9 cellular contexts compared by ENCODE assay signal in the genomic region with DNA sequence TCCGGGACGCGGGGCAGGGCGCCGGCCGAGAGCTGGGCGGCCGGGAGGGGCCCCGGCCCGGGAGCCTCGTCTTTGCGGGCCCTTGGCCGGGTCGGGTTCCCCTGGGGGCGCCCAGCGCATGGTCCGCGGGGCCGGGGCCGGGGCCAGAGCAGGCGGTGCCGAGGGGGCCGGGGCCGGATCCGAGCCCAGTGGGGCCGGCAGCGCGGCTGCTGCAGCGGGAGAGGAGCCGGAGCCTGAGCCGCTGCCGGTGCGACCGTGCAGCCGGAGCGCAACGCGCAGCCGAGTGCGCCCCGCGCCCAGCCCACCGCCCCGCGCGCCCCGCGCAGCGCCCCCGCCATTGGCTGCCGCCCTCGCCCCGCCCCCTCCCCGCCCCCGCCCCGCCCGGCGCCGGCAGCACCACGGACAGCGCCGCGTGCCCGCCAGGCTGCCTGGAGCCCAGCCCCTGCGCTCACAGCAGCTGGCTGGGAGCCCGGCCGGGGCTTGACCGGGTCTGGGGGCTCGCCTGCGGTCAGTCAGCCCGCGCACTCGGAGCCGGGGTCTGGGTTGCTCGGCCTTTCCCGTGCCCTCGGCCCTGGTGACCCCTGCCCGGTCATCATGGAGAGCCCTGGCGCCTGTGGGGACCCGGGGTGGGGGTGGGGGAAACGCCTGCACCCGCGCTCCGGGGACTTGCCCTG. TPM values are rescaled to one million over a fixed set of nuclear protein-coding genes. Genes with fewer than 3 reads are reported as not detected.
A peak's percentile ranks its signal among the peaks of the same experiment; 100 is the strongest.
DNase-seq lines count a peak whose midpoint lies in the region; ATAC-seq and TF ChIP-seq lines count a peak whose summit lies in the region.
"Had no signal": no experiment of that assay in that cellular context is flagged by ENCODE, and none has a peak within 500 bp of the region (broad histone marks: within the 10 kb centered on the region; RNA-seq: fewer than 3 reads in every experiment).

Gene HRH3, minus strand, starts transcription at position 287 of the 674 bp plus-strand sequence. CDS start 308 bp downstream, outside the sequence.

- dilution Hi-C loops in mammary epithelial cell (cut with HindIII; ENCODE audit: low sequenced_read_pairs) = no loop called here

- BruUV-seq in mammary epithelial cell (replicated peaks; lab: Mats Ljungman, UMichigan) = no TSS peak

- H3K4me1 ChIP-seq in CD4-positive, CD25-positive, alpha-beta regulatory T cell (ENCODE audit: control insufficient read depth, insufficient read depth, low read length, poor library complexity, severe bottlenecking) = peaks cover 11% of the 10 kb centered on the region
- peaks cover 7% of the 10 kb centered on the region for H3K4me1 ChIP-seq in mammary epithelial cell (ENCODE audit: insufficient read depth, low read length)

- no peaks in the 10 kb centered on the region for H4K20me1 ChIP-seq in mammary epithelial cell (ENCODE audit: insufficient read depth, low read length)

- H3K4me3 Mint-ChIP-seq in CD4-positive, CD25-positive, alpha-beta regulatory T cell = peak within 1 kb of the TSS in 2 of 4 donors; percentile 39 to 60
- H3K4me3 Mint-ChIP-seq in T-cell = peak within 1 kb of the TSS; percentile 21 to 75 (median 37)

- peaks cover 0 to 2% (median 0%) of the 10 kb centered on the region in 7 donors for H3K9me3 Mint-ChIP-seq in CD4-positive, CD25-positive, alpha-beta regulatory T cell
- H3K9me3 Mint-ChIP-seq in T-cell = no peaks in the 10 kb centered on the region

- no peaks in the 10 kb centered on the region for H3K36me3 Mint-ChIP-seq in CD4-positive, CD25-positive, alpha-beta regulatory T cell
- no peaks in the 10 kb centered on the region for H3K36me3 Mint-ChIP-seq in T-cell

- no peak within 1 kb of the TSS for H3K27ac ChIP-seq in CD4-positive, CD25-positive, alpha-beta regulatory T cell (ENCODE audit: insufficient read depth, low read length, poor library complexity, severe bottlenecking)
- no peak within 1 kb of the TSS for H3K27ac ChIP-seq in mammary epithelial cell (ENCODE audit: insufficient read depth, low read depth, low read length)
- H3K27ac ChIP-seq: epithelial cell of prostate had no signal

- POLR2A ChIA-PET in HEK293T (lab: Yijun Ruan, JAX) = no interaction called here
- POLR2A ChIA-PET in T-cell (lab: Charles Lee) = no interaction called here

- peaks cover 26% of the 10 kb centered on the region for H3K27me3 Mint-ChIP-seq in CD4-positive, CD25-positive, alpha-beta regulatory T cell
- H3K27me3 Mint-ChIP-seq in T-cell = peaks cover 22 to 66% of the 10 kb centered on the region in 2 donors

- no peak within 1 kb of the TSS for H3K4me3 ChIP-seq in CD4-positive, CD25-positive, alpha-beta regulatory T cell (ENCODE audit: low read depth, low read length)
- no peak within 1 kb of the TSS for H3K4me3 ChIP-seq in mammary epithelial cell (replicated peaks in 1 of 3; ENCODE audit: insufficient read depth in 1 of 3, low read depth in 2 of 3, low read length in 3 of 3)

- peak; percentile 32 to 47 for ATAC-seq in CD4-positive, CD25-positive, alpha-beta regulatory T cell (ENCODE audit: low read depth in 2 of 2)
- ATAC-seq in T-cell (replicated peaks in 1 of 4) (peak; percentile 76 to 89 (median 78)), left lobe of liver (peak; percentile 85), GM21529 (IDR thresholded peaks at IDR 0.05; ENCODE audit: unreplicated experiment) (no peak)
- peak; percentile 21 for ATAC-seq in stimulated activated naive CD8-positive, alpha-beta T cell treated with anti-CD3 and anti-CD28 coated beads, Interleukin-15, Interleukin-2, amounts not matched to agents 100 U/mL and 50 U/mL, for 24 hours

- 2% methylated on average over 10 of the region's 84 CpGs for WGBS in mammary epithelial cell (ENCODE audit: low coverage, missing lambda C conversion rate)

- no peak for TF ChIP-seq CTCF in mammary epithelial cell (conservative IDR thresholded peaks at IDR 0.05 in 1 of 2, IDR thresholded peaks at IDR 0.05 in 1 of 2; ENCODE audit: extremely low read depth in 1 of 2, insufficient read depth in 1 of 2, low read depth in 1 of 2, low read length in 2 of 2)

- peaks cover 0 to 4% (median under 1%) of the 10 kb centered on the region in 4 donors for H3K4me1 Mint-ChIP-seq in CD4-positive, CD25-positive, alpha-beta regulatory T cell
- peaks cover 4 to 7% (median 5%) of the 10 kb centered on the region in 3 donors for H3K4me1 Mint-ChIP-seq in T-cell

- CTCF ChIA-PET in HEK293T (lab: Yijun Ruan, JAX) = no interaction called here
- CTCF ChIA-PET in T-cell (lab: Charles Lee) = no interaction called here
- CTCF ChIA-PET in mammary epithelial cell (lab: Charles Lee; ENCODE audit: low non-redundant PET) = no interaction called here

- H3K9ac ChIP-seq in mammary epithelial cell (ENCODE audit: insufficient read depth, low read length) = no peak within 1 kb of the TSS

- H2AFZ ChIP-seq in mammary epithelial cell (ENCODE audit: low read depth, low read length) = no peak within 1 kb of the TSS

- H3K36me3 ChIP-seq in CD4-positive, CD25-positive, alpha-beta regulatory T cell (ENCODE audit: control insufficient read depth, insufficient read depth, low read length) = no peaks in the 10 kb centered on the region
- no peaks in the 10 kb centered on the region for H3K36me3 ChIP-seq in mammary epithelial cell (ENCODE audit: insufficient read depth, low read length)

- peak within 1 kb of the TSS; percentile 62 for H3K4me2 ChIP-seq in mammary epithelial cell (ENCODE audit: insufficient read depth, low read depth, low read length)

- intact Hi-C loops in mammary epithelial cell (cut with micrococcal nuclease) = no loop called here

- in situ Hi-C loops in mammary epithelial cell (cut with MboI; ENCODE audit: low sequenced_read_pairs in 2 of 2) = no loop called here

- H3K27ac Mint-ChIP-seq in CD4-positive, CD25-positive, alpha-beta regulatory T cell = no peak within 1 kb of the TSS
- no peak within 1 kb of the TSS for H3K27ac Mint-ChIP-seq in T-cell

- H3K27me3 ChIP-seq in CD4-positive, CD25-positive, alpha-beta regulatory T cell (ENCODE audit: control insufficient read depth, insufficient read depth, low read length) = no peaks in the 10 kb centered on the region
- H3K27me3 ChIP-seq in mammary epithelial cell (ENCODE audit: insufficient read depth, low read length) = peaks cover 27% of the 10 kb centered on the region

- H3K79me2 ChIP-seq in mammary epithelial cell (ENCODE audit: insufficient read depth, low read length) = no peaks in the 10 kb centered on the region

- H3K9me3 ChIP-seq in CD4-positive, CD25-positive, alpha-beta regulatory T cell (ENCODE audit: control insufficient read depth in 2 of 2, low read length in 2 of 2) = no peaks in the 10 kb centered on the region
- no peaks in the 10 kb centered on the region for H3K9me3 ChIP-seq in mammary epithelial cell (replicated peaks; ENCODE audit: insufficient read depth, low read length)

- peak in 2 of 3 donors; percentile 13 to 32 for DNase-seq in CD4-positive, CD25-positive, alpha-beta regulatory T cell
- DNase-seq in HEK293T (ENCODE audit: extremely low spot score) = peak; percentile 88
- DNase-seq in T-cell = peak in 23 of 34 experiments; percentile 10 to 50 (median 29)
- no peak for DNase-seq in mammary epithelial cell
- DNase-seq in left lobe of liver (ENCODE audit: low spot score) = no peak
- peak; percentile 43 for DNase-seq in stimulated activated naive CD8-positive, alpha-beta T cell treated with anti-CD3 and anti-CD28 coated beads, Interleukin-15, Interleukin-2, amounts not matched to agents 100 U/mL and 50 U/mL, for 24 hours
- no peak for DNase-seq in cerebellar nuclear complex (lab: John Stamatoyannopoulos, UW)

TF ChIP-seq in HEK293T, 16 proteins besides CTCF, POLR2A, EP300 and RAD21:
- TF ChIP-seq FOXA1 (IDR thresholded peaks at IDR 0.05) (no peak), ZNF384 (IDR thresholded peaks at IDR 0.05) (no peak), FOXK2 (IDR thresholded peaks at IDR 0.05) (no peak), FOXM1 (IDR thresholded peaks at IDR 0.05; ENCODE audit: borderline replicate concordance) (no peak), PKNOX1 (IDR thresholded peaks at IDR 0.05) (no peak), ARNT (IDR thresholded peaks at IDR 0.05) (no peak)

RNA-seq across cellular contexts. Expression of gene HRH3, which starts in this region (rescaled TPM):
- not detected for total RNA-seq in CD4-positive, CD25-positive, alpha-beta regulatory T cell
- not detected for polyA plus RNA-seq in CD4-positive, CD25-positive, alpha-beta regulatory T cell
- not detected for total RNA-seq in T-cell
- not detected for total RNA-seq in mammary epithelial cell
- not detected for polyA plus RNA-seq in mammary epithelial cell
- not detected for polyA minus RNA-seq in mammary epithelial cell
- not detected for total RNA-seq in left lobe of liver

Comparison
In these comparisons a context has a peak if more than half of its experiments do, and no peak if none do; other contexts are left out.
1. Peak in DNase-seq and ATAC-seq in CD4-positive, CD25-positive, alpha-beta regulatory T cell; RNA of the gene not detected or under 1 TPM.
2. Peak in DNase-seq and ATAC-seq in T-cell; RNA of the gene not detected or under 1 TPM.
3. Peak in ATAC-seq in left lobe of liver; RNA of the gene not detected or under 1 TPM.
4. DNase-seq: peak in HEK293T (single experiment) and stimulated activated naive CD8-positive, alpha-beta T cell treated with anti-CD3 and anti-CD28 coated beads, Interleukin-15, Interleukin-2, amounts not matched to agents 100 U/mL and 50 U/mL, for 24 hours (single experiment); none in mammary epithelial cell (single experiment), left lobe of liver (single experiment) and cerebellar nuclear complex (0 of 2).